Comparison of ENCODE assay signal across 29 cellular contexts in the genomic region with DNA sequence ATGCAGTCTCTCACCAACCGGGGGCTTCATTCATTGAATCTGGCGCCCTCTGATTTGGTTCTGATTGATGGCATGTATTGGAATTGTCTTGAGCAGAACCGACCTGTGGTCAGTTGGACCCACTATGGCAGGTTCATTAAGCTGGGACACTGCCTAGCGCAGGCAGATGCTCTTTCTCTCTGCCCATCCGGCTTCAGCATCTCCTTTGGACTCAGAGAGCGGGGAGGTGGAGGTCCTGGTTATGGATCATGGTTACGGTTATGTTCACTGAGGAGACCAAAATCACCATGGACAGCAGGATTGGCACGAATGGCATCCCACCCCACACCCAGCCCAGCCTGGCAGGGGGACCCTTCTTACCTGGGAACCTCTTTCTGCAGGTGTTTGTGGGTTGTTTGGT. TPM values are rescaled to one million over a fixed set of nuclear protein-coding genes. Genes with fewer than 3 reads are reported as not detected.
DNase-seq lines count a peak whose midpoint lies in the region; ATAC-seq, FAIRE-seq and TF ChIP-seq lines count a peak whose summit lies in the region.
"Had no signal": no experiment of that assay in that cellular context is flagged by ENCODE, and none has a peak within 500 bp of the region (broad histone marks: within the 10 kb centered on the region; RNA-seq: fewer than 3 reads in every experiment).

No MANE protein-coding gene starts in this region.

- peaks cover 0 to 80% (median 0%) of the 10 kb centered on the region in 11 experiments; a peak in 4 of 22 replicates for H3K27me3 ChIP-seq in BLaER1 treated with 17β-estradiol and CSF1 and Interleukin-3, amounts not matched to agents 10 nM and 100 nM
- no peaks in the 10 kb centered on the region for H3K27me3 ChIP-seq in Karpas-422 (ENCODE audit: low read length)
- no peaks in the 10 kb centered on the region for H3K27me3 ChIP-seq in thoracic aorta (replicated peaks; ENCODE audit: insufficient read depth)
- no peaks in the 10 kb centered on the region for H3K27me3 ChIP-seq in right atrium auricular region
- no peaks in the 10 kb centered on the region for H3K27me3 ChIP-seq in H7 (ENCODE audit: control insufficient read depth, insufficient read depth, low read length)
- H3K27me3 ChIP-seq: body of pancreas, uterus had no signal

- peak overlapping the region in 9 of 11 experiments; percentile 15 to 86 (median 74); a peak in 17 of 22 replicates for H3K9ac ChIP-seq in BLaER1 treated with 17β-estradiol and CSF1 and Interleukin-3, amounts not matched to agents 10 nM and 100 nM
- H3K9ac ChIP-seq in Karpas-422 (ENCODE audit: low read length) (peak overlapping the region; percentile 83), kidney (ENCODE audit: low read length in 2 of 2) (no peak overlapping the region)

- intact Hi-C loops in kidney (cut with DNase I), result no loop called here

- no peak for FAIRE-seq in kidney (lab: Jason Lieb, UNC)
- FAIRE-seq: A549 had no signal

- peak overlapping the region in 8 of 10 experiments; percentile 42 to 63 (median 57); a peak in 15 of 20 replicates for H3K4me3 ChIP-seq in BLaER1 treated with 17β-estradiol and CSF1 and Interleukin-3, amounts not matched to agents 10 nM and 100 nM
- peak overlapping the region; percentile 66 for H3K4me3 ChIP-seq in Karpas-422 (ENCODE audit: low read length)
- no peak overlapping the region for H3K4me3 ChIP-seq in kidney (ENCODE audit: low read length in 2 of 2)
- no peak overlapping the region for H3K4me3 ChIP-seq in thoracic aorta
- H3K4me3 ChIP-seq in right atrium auricular region, result no peak overlapping the region
- H3K4me3 ChIP-seq in H7 (ENCODE audit: insufficient read depth, low read depth, low read length), result no peak overlapping the region
- H3K4me3 ChIP-seq: A549, body of pancreas, GM23338, uterus had no signal

- H3K9me2 ChIP-seq in Karpas-422 (replicated peaks; ENCODE audit: insufficient read depth, low read length), result no peaks in the 10 kb centered on the region

- no peaks in the 10 kb centered on the region; a peak in 1 of 22 replicates for H3K9me3 ChIP-seq in BLaER1 treated with 17β-estradiol and CSF1 and Interleukin-3, amounts not matched to agents 10 nM and 100 nM (replicated peaks in 1 of 11)
- H3K9me3 ChIP-seq in Karpas-422 (ENCODE audit: low read length), result no peaks in the 10 kb centered on the region
- H3K9me3 ChIP-seq in kidney (ENCODE audit: control insufficient read depth in 1 of 2, low read length in 2 of 2), result no peaks in the 10 kb centered on the region
- H3K9me3 ChIP-seq in thoracic aorta, result no peaks in the 10 kb centered on the region
- H3K9me3 ChIP-seq in right atrium auricular region, result no peaks in the 10 kb centered on the region
- H3K9me3 ChIP-seq: A549, body of pancreas, uterus had no signal

- peaks cover 0 to 10% (median 0%) of the 10 kb centered on the region in 11 experiments; a peak in 6 of 22 replicates for H3K36me3 ChIP-seq in BLaER1 treated with 17β-estradiol and CSF1 and Interleukin-3, amounts not matched to agents 10 nM and 100 nM
- H3K36me3 ChIP-seq in Karpas-422 (ENCODE audit: insufficient read depth, low read length), result peaks cover 7% of the 10 kb centered on the region; the same call in 1 of the 2 replicates
- no peaks in the 10 kb centered on the region for H3K36me3 ChIP-seq in kidney (ENCODE audit: control insufficient read depth in 1 of 2, insufficient read depth in 2 of 2, low read length in 2 of 2)
- no peaks in the 10 kb centered on the region for H3K36me3 ChIP-seq in thoracic aorta
- no peaks in the 10 kb centered on the region for H3K36me3 ChIP-seq in right atrium auricular region
- H3K36me3 ChIP-seq in H7 (replicated peaks; ENCODE audit: control insufficient read depth, insufficient read depth, low read length), result no peaks in the 10 kb centered on the region
- H3K36me3 ChIP-seq: uterus had no signal

- H3K4me2 ChIP-seq in BLaER1 treated with 17β-estradiol and CSF1 and Interleukin-3, amounts not matched to agents 10 nM and 100 nM, result peak overlapping the region; percentile 58 to 98 (median 93); a peak in 21 of 22 replicates
- H3K4me2 ChIP-seq in Karpas-422 (ENCODE audit: low read depth, low read length, poor library complexity, severe bottlenecking), result peak overlapping the region; percentile 84
- H3K4me2 ChIP-seq: A549, GM23338 had no signal

- H4K20me1 ChIP-seq in BLaER1 treated with 17β-estradiol and CSF1 and Interleukin-3, amounts not matched to agents 10 nM and 100 nM, result no peaks in the 10 kb centered on the region
- H4K20me1 ChIP-seq in Karpas-422 (ENCODE audit: insufficient read depth, low read depth, low read length), result no peaks in the 10 kb centered on the region

- peaks cover 47 to 100% (median 97%) of the 10 kb centered on the region in 10 experiments for H3K4me1 ChIP-seq in BLaER1 treated with 17β-estradiol and CSF1 and Interleukin-3, amounts not matched to agents 10 nM and 100 nM
- H3K4me1 ChIP-seq in Karpas-422 (ENCODE audit: low read length), result peaks cover 78% of the 10 kb centered on the region
- peaks cover 0 to 2% of the 10 kb centered on the region in 2 donors for H3K4me1 ChIP-seq in kidney (ENCODE audit: control insufficient read depth in 1 of 2, insufficient read depth in 1 of 2, low read depth in 1 of 2, low read length in 2 of 2)
- peaks cover 19 to 32% of the 10 kb centered on the region in 2 donors for H3K4me1 ChIP-seq in thoracic aorta (ENCODE audit: control insufficient read depth in 1 of 2, low read depth in 2 of 2)
- peaks cover 0 to 23% of the 10 kb centered on the region in 2 donors for H3K4me1 ChIP-seq in right atrium auricular region
- H3K4me1 ChIP-seq: A549, body of pancreas had no signal

- H3K27ac ChIP-seq in BLaER1 treated with 17β-estradiol and CSF1 and Interleukin-3, amounts not matched to agents 10 nM and 100 nM, result peak overlapping the region in 8 of 11 experiments; percentile 62 to 97 (median 90); a peak in 16 of 22 replicates
- peak overlapping the region; percentile 99 for H3K27ac ChIP-seq in Karpas-422 (ENCODE audit: low read length)
- H3K27ac ChIP-seq in kidney (ENCODE audit: low read depth in 2 of 2, low read length in 2 of 2), result no peak overlapping the region
- peak overlapping the region; percentile 87 to 95 for H3K27ac ChIP-seq in thoracic aorta
- H3K27ac ChIP-seq in right atrium auricular region, result peak overlapping the region in 1 of 2 donors; percentile 48
- H3K27ac ChIP-seq: A549, body of pancreas had no signal

- TF ChIP-seq CTCF in kidney (IDR thresholded peaks at IDR 0.05; ENCODE audit: borderline replicate concordance, extremely low read depth, insufficient read depth) (no peak), thoracic aorta (IDR thresholded peaks at IDR 0.05) (no peak), right atrium auricular region (IDR thresholded peaks at IDR 0.05) (no peak)

- no peak overlapping the region for H2AFZ ChIP-seq in Karpas-422 (ENCODE audit: low read length)
- H2AFZ ChIP-seq: GM23338 had no signal

- peaks cover 9% of the 10 kb centered on the region for H3K79me2 ChIP-seq in Karpas-422 (ENCODE audit: low read length)

- no peak for ATAC-seq in thoracic aorta (ENCODE audit: insufficient number of reproducible peaks, low FRiP score, low read depth)
- ATAC-seq: A549, body of pancreas, esophagus mucosa, GM23338, left lobe of liver, Panc1 had no signal

- peak; percentile 74 for DNase-seq in Karpas-422
- DNase-seq in kidney, result peak; percentile 18
- DNase-seq in thoracic aorta (ENCODE audit: low spot score), result no peak
- no peak for DNase-seq in right atrium auricular region (ENCODE audit: low spot score)
- no peak for DNase-seq in HT-29 (ENCODE audit: low spot score)
- DNase-seq in NCI-H2081 (lab: John Stamatoyannopoulos, UW), result no peak
- DNase-seq in H7, result no peak
- DNase-seq: activated CD4-positive, alpha-beta T cell treated with anti-CD3 and anti-CD28 coated beads for 1 hour; activated CD8-positive, alpha-beta memory T cell treated with anti-CD3 and anti-CD28 coated beads, Interleukin-2, amount 50 U/mL, for 48 hours; activated CD8-positive, alpha-beta T cell treated with anti-CD3 and anti-CD28 coated beads for 36 hours; activated naive CD4-positive, alpha-beta T cell treated with Interleukin-2 at 50 U/mL for 16 hours; AML-193; body of pancreas; CD8-positive, alpha-beta memory T cell; DMS 273 treated with DMSO at 0.1 percent for 48 hours; glutamatergic neuron; KBM-7; NCI-H1417; NCI-H2029 treated with DMSO at 0.1 percent for 48 hours; NCI-H524 treated with DMSO at 0.1 percent for 48 hours; SHP77 treated with DMSO at 0.1 percent for 48 hours; stimulated activated CD4-positive, alpha-beta T cell treated with anti-CD3 and anti-CD28 coated beads, Interleukin-15, amount 100 ng/mL, for 24 hours; uterus had no signal

RNA-seq across cellular contexts. Expression of gene BCL7A, which starts 16.4 kb away (rescaled TPM):
- total RNA-seq in Karpas-422 (2014; rRNA removed; shearing (Covaris generic); ENCODE audit: low replicate concordance), result 67.2 and 75.5 TPM in 2 replicates
- total RNA-seq in kidney, result 22.7 TPM
- 6.8 TPM for polyA plus RNA-seq in kidney (ENCODE audit: insufficient read depth, low read depth, low replicate concordance)
- 10 to 100 TPM in 1 of 2 donors, 1 to 10 TPM in 1; 9.6 to 12.9 TPM for total RNA-seq in thoracic aorta
- 10 to 100 TPM; 11.5 to 21.2 TPM for total RNA-seq in right atrium auricular region
- total RNA-seq in HT-29 (2014; rRNA removed; shearing (Covaris generic)), result 8.3 and 11.0 TPM in 2 replicates
- 10.6 and 11.2 TPM in 2 replicates for total RNA-seq in H7 (2014; rRNA removed; shearing (Covaris generic))

Comparison
In these comparisons a context has a peak if more than half of its experiments do, and no peak if none do; other contexts are left out.
1. H3K27ac ChIP-seq: peak in BLaER1 treated with 17β-estradiol and CSF1 and Interleukin-3, amounts not matched to agents 10 nM and 100 nM (8 of 11), Karpas-422 (single experiment) and thoracic aorta (2 of 2); none in kidney (0 of 2).
2. H3K4me3 ChIP-seq: peak in BLaER1 treated with 17β-estradiol and CSF1 and Interleukin-3, amounts not matched to agents 10 nM and 100 nM (8 of 10) and Karpas-422 (single experiment); none in kidney (0 of 2), thoracic aorta (single experiment), right atrium auricular region (0 of 2) and H7 (single experiment).
3. H3K9ac ChIP-seq: peak in BLaER1 treated with 17β-estradiol and CSF1 and Interleukin-3, amounts not matched to agents 10 nM and 100 nM (9 of 11) and Karpas-422 (single experiment); none in kidney (0 of 2).
4. DNase-seq: peak in Karpas-422 (single experiment) and kidney (single experiment); none in thoracic aorta (single experiment), right atrium auricular region (single experiment), HT-29 (single experiment), NCI-H2081 (0 of 2) and H7 (single experiment).